ENCODE assay signal across 26 cellular contexts in genomic region chr2:98647636-98648035, GRCh38. TPM values are rescaled to one million over a fixed set of nuclear protein-coding genes. Genes with fewer than 3 reads are reported as not detected.
DNase-seq lines count a peak whose midpoint lies in the region; ATAC-seq, FAIRE-seq and TF ChIP-seq lines count a peak whose summit lies in the region.
"Had no signal": no experiment of that assay in that cellular context is flagged by ENCODE, and none has a peak within 500 bp of the region (broad histone marks: within the 10 kb centered on the region; RNA-seq: fewer than 3 reads in every experiment).

No MANE protein-coding gene starts in this region.

- no peak for ATAC-seq in activated T-helper 17 cell treated with anti-CD3 and anti-CD28 coated beads, Interleukin-2, amount 50 U/mL, for 72 hours (replicated peaks)
- ATAC-seq in GM18502 (IDR thresholded peaks at IDR 0.05; ENCODE audit: poor library complexity, unreplicated experiment): no peak
- no peak for ATAC-seq in right lobe of liver
- ATAC-seq: Right ventricle myocardium inferior, upper lobe of right lung had no signal

- intact Hi-C loops in right lobe of liver (cut with DNase I): loop anchor here in 1 of 2 donors (5.0 kb wide), 1 partner anchor 190 kb away; no protein-coding TSS in a partner anchor

- dilution Hi-C loops in keratinocyte (cut with MboI; ENCODE audit: extremely low pct_ligation_motif_present, low sequenced_read_pairs): no loop called here

- peak overlapping the region; percentile 52 for H3K27ac Mint-ChIP-seq in activated T-helper 17 cell treated with anti-CD3 and anti-CD28 coated beads, Interleukin-2, amount 50 U/mL, for 72 hours
- H3K27ac Mint-ChIP-seq: CD4-positive, CD25-positive, alpha-beta regulatory T cell had no signal

- no peak overlapping the region for H3K9ac ChIP-seq in keratinocyte (ENCODE audit: control insufficient read depth, extremely low read depth, insufficient read depth, low read length)

- DNase-seq in EL (peak; percentile 43), HTR-8/SVneo (ENCODE audit: insufficient read length, low spot score) (peak; percentile 12), keratinocyte (ENCODE audit: low read depth, low spot score) (peak; percentile 61), right lobe of liver (no peak), dedifferentiated amniotic fluid mesenchymal stem cell (ENCODE audit: extremely low spot score) (no peak), HK-2 (ENCODE audit: unreplicated experiment) (no peak)
- DNase-seq: activated CD4-positive, alpha-beta T cell treated with anti-CD3 and anti-CD28 coated beads, Interleukin-2, amount 50 U/mL, for 48 hours; activated CD4-positive, CD25-positive, alpha-beta regulatory T cell; activated naive CD4-positive, alpha-beta T cell treated with Interleukin-2 at 50 U/mL for 16 hours; anterior cingulate cortex; CD4-positive, CD25-positive, alpha-beta regulatory T cell; cortex of kidney; H7; MM.1S; NCI-H1417 treated with DMSO at 0.1 percent for 48 hours; NCI-H2081 treated with DMSO at 0.1 percent for 48 hours; NCI-H446; occipital lobe; stimulated activated CD4-positive, alpha-beta T cell treated with anti-CD3 and anti-CD28 coated beads, Interleukin-2, amount 100 ng/mL, for 24 hours; upper lobe of right lung had no signal

- no peak overlapping the region for H3K4me3 Mint-ChIP-seq in activated T-helper 17 cell treated with anti-CD3 and anti-CD28 coated beads, Interleukin-2, amount 50 U/mL, for 72 hours
- H3K4me3 Mint-ChIP-seq: CD4-positive, CD25-positive, alpha-beta regulatory T cell had no signal

- H3K4me2 ChIP-seq in keratinocyte (ENCODE audit: control insufficient read depth, extremely low read depth, insufficient read depth, low read depth, low read length): no peak overlapping the region

- 50% methylated on average over 2 of the region's 5 CpGs for WGBS in right lobe of liver (ENCODE audit: insufficient coverage, low coverage, low lambda C conversion rate, missing lambda C conversion rate)

- no peaks in the 10 kb centered on the region for H3K27me3 Mint-ChIP-seq in activated T-helper 17 cell treated with anti-CD3 and anti-CD28 coated beads, Interleukin-2, amount 50 U/mL, for 72 hours
- H3K27me3 Mint-ChIP-seq: CD4-positive, CD25-positive, alpha-beta regulatory T cell had no signal

- TF ChIP-seq POLR2A in right lobe of liver (IDR thresholded peaks at IDR 0.05): no peak

- H3K36me3 ChIP-seq in keratinocyte (ENCODE audit: control insufficient read depth in 2 of 2, extremely low read depth in 1 of 2, insufficient read depth in 2 of 2, low read length in 2 of 2) (no peaks in the 10 kb centered on the region), right lobe of liver (no peaks in the 10 kb centered on the region)

- no peaks in the 10 kb centered on the region for H3K79me2 ChIP-seq in keratinocyte (ENCODE audit: control insufficient read depth, insufficient read depth, low read length)

- H3K27ac ChIP-seq in keratinocyte (ENCODE audit: control insufficient read depth, insufficient read depth, low read length) (no peak overlapping the region), right lobe of liver (no peak overlapping the region)
- H3K27ac ChIP-seq: skin epidermis, upper lobe of right lung had no signal

- TF ChIP-seq CTCF in keratinocyte (optimal IDR thresholded peaks at IDR 0.05 in 1 of 3, IDR thresholded peaks at IDR 0.05 in 1 of 3, conservative IDR thresholded peaks at IDR 0.05 in 1 of 3; ENCODE audit: extremely low read depth in 1 of 3, insufficient read depth in 2 of 3, low read length in 3 of 3) (no peak), right lobe of liver (IDR thresholded peaks at IDR 0.05) (no peak)

- H3K27me3 ChIP-seq in keratinocyte (ENCODE audit: control insufficient read depth, extremely low read depth, insufficient read depth, low read length): no peaks in the 10 kb centered on the region
- H3K27me3 ChIP-seq in right lobe of liver: no peaks in the 10 kb centered on the region
- H3K27me3 ChIP-seq: upper lobe of right lung had no signal

- H3K4me3 ChIP-seq in keratinocyte (ENCODE audit: control insufficient read depth in 2 of 3, extremely low read depth in 1 of 3, insufficient read depth in 2 of 3, low read depth in 1 of 3, low read length in 3 of 3) (no peak overlapping the region), right lobe of liver (no peak overlapping the region)
- H3K4me3 ChIP-seq: lung, skin epidermis, upper lobe of right lung had no signal

- peaks cover 3% of the 10 kb centered on the region for H3K4me1 ChIP-seq in keratinocyte (ENCODE audit: control insufficient read depth, extremely low read depth, insufficient read depth, low read length)
- H3K4me1 ChIP-seq in right lobe of liver: no peaks in the 10 kb centered on the region
- H3K4me1 ChIP-seq: upper lobe of right lung had no signal

- peaks cover 98% of the 10 kb centered on the region for H3K36me3 Mint-ChIP-seq in activated T-helper 17 cell treated with anti-CD3 and anti-CD28 coated beads, Interleukin-2, amount 50 U/mL, for 72 hours (ENCODE audit: low read depth)

- H3K4me1 Mint-ChIP-seq in activated T-helper 17 cell treated with anti-CD3 and anti-CD28 coated beads, Interleukin-2, amount 50 U/mL, for 72 hours: peaks cover 36% of the 10 kb centered on the region

- H3K9me1 ChIP-seq in keratinocyte (ENCODE audit: control insufficient read depth, extremely low read depth, insufficient read depth, low read length): no peaks in the 10 kb centered on the region

- no peaks in the 10 kb centered on the region for H3K9me3 Mint-ChIP-seq in activated T-helper 17 cell treated with anti-CD3 and anti-CD28 coated beads, Interleukin-2, amount 50 U/mL, for 72 hours

- H3K9me3 ChIP-seq in keratinocyte (ENCODE audit: control insufficient read depth, low read depth, low read length): no peaks in the 10 kb centered on the region
- no peaks in the 10 kb centered on the region for H3K9me3 ChIP-seq in right lobe of liver
- H3K9me3 ChIP-seq: upper lobe of right lung had no signal

- FAIRE-seq in HTR-8/SVneo (lab: Jason Lieb, UNC): peak; percentile 69
- peak; percentile 78 for FAIRE-seq in keratinocyte (lab: Jason Lieb, UNC)
- FAIRE-seq: G401.6 had no signal

- no peak overlapping the region for H2AFZ ChIP-seq in keratinocyte (ENCODE audit: control insufficient read depth, low read length)

- no peaks in the 10 kb centered on the region for H4K20me1 ChIP-seq in keratinocyte (ENCODE audit: control insufficient read depth, extremely low read depth, insufficient read depth, low read length)

RNA-seq across cellular contexts. Expression of gene UNC50, which starts 39.2 kb away (rescaled TPM):
- total RNA-seq in activated T-helper 17 cell treated with anti-CD3 and anti-CD28 coated beads, Interleukin-2, amount 50 U/mL, for 72 hours: 10 to 100 TPM; 19.5 to 26.0 TPM
- polyA plus RNA-seq in keratinocyte: 45.4 to 75.2 TPM (median 52.9 TPM) in 3 replicates
- 34.4 TPM for polyA plus RNA-seq in keratinocyte (2011; ENCODE audit: low read depth)
- 29.0 and 61.9 TPM in 2 replicates for polyA plus RNA-seq in keratinocyte (2011; cell fraction: cytosol; rRNA removed)
- polyA plus RNA-seq in keratinocyte (2011; cell fraction: nucleus; rRNA removed): 68.4 and 105 TPM in 2 replicates
- polyA plus RNA-seq in keratinocyte (2012; ENCODE audit: low replicate concordance): 34.9 and 49.3 TPM in 2 replicates
- polyA minus RNA-seq in keratinocyte: 8.6 to 23.9 TPM (median 12.5 TPM) in 3 replicates
- polyA minus RNA-seq in keratinocyte (2011; cell fraction: cytosol; rRNA and poly(A)+ RNA removed): 15.9 TPM
- polyA minus RNA-seq in keratinocyte (2011; cell fraction: nucleus; rRNA and poly(A)+ RNA removed): 16.6 and 25.1 TPM in 2 replicates
- total RNA-seq in right lobe of liver: 10 to 100 TPM; 19.6 to 30.5 (median 22.7) TPM

RNA-seq across cellular contexts. Expression of gene COA5, which starts 39.3 kb away (rescaled TPM):
- total RNA-seq in activated T-helper 17 cell treated with anti-CD3 and anti-CD28 coated beads, Interleukin-2, amount 50 U/mL, for 72 hours: 10 to 100 TPM; 22.9 to 25.2 TPM
- 12.1 to 25.1 TPM (median 19.9 TPM) in 3 replicates for polyA plus RNA-seq in keratinocyte
- 21.9 TPM for polyA plus RNA-seq in keratinocyte (2011; ENCODE audit: low read depth)
- 16.3 and 17.5 TPM in 2 replicates for polyA plus RNA-seq in keratinocyte (2011; cell fraction: cytosol; rRNA removed)
- 17.4 and 28.7 TPM in 2 replicates for polyA plus RNA-seq in keratinocyte (2011; cell fraction: nucleus; rRNA removed)
- 23.2 and 28.3 TPM in 2 replicates for polyA plus RNA-seq in keratinocyte (2012; ENCODE audit: low replicate concordance)
- 0.30 to 3.2 TPM (median 2.2 TPM) in 3 replicates for polyA minus RNA-seq in keratinocyte
- 11.7 TPM for polyA minus RNA-seq in keratinocyte (2011; cell fraction: cytosol; rRNA and poly(A)+ RNA removed)
- 5.0 and 5.3 TPM in 2 replicates for polyA minus RNA-seq in keratinocyte (2011; cell fraction: nucleus; rRNA and poly(A)+ RNA removed)
- total RNA-seq in right lobe of liver: 10 to 100 TPM; 12.9 to 23.0 (median 16.7) TPM

Comparison
In these comparisons a context has a peak if more than half of its experiments do, and no peak if none do; other contexts are left out.
1. DNase-seq: peak in EL (single experiment), HTR-8/SVneo (single experiment) and keratinocyte (single experiment); none in right lobe of liver (0 of 3), dedifferentiated amniotic fluid mesenchymal stem cell (single experiment) and HK-2 (single experiment).